Comparison of ENCODE assay signal across 1 cellular context in the genomic region with DNA sequence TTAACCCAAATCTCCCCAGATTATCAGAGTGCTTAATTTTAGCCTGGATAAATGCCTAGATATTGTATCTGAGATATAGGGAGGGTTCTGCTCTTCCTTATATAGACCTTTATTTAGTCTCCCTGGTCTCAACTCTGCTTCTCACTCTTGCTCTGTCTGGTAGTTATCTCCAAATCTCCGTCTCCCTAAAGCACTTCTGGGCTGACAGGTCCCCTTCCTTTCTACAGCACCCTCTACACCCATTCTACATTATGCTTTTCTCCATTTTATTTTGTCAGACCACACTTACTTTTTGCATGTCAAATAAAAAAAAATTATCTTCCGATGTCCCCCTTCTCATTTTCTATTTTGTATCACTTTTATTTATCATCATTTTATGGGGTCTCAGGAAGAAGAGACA.
TF ChIP-seq lines count a peak whose summit lies in the region.

No MANE protein-coding gene starts in this region.

TF ChIP-seq in HEK293, 187 proteins besides CTCF, POLR2A, EP300 and RAD21 (continued from another document):
- TF ChIP-seq ZNF350 (tag by site-specific recombination; IDR thresholded peaks at IDR 0.05): no peak
- no peak for TF ChIP-seq ZFP69B (tag by site-specific recombination; IDR thresholded peaks at IDR 0.05)
- no peak for TF ChIP-seq INSM2 (tag by site-specific recombination; IDR thresholded peaks at IDR 0.05)
- TF ChIP-seq ZNF112 (tag by site-specific recombination; IDR thresholded peaks at IDR 0.05): no peak
- TF ChIP-seq PRDM4 (tag by site-specific recombination; IDR thresholded peaks at IDR 0.05): no peak
- no peak for TF ChIP-seq ZSCAN16 (tag by site-specific recombination; IDR thresholded peaks at IDR 0.05)
